16 cellular contexts compared by ENCODE assay signal in genomic region chr7:4203786-4204185, GRCh38.
"Had no signal": no experiment of that assay in that cellular context is flagged by ENCODE, and none has a peak within 500 bp of the region (broad histone marks: within the 10 kb centered on the region; RNA-seq: fewer than 3 reads in every experiment).

No MANE protein-coding gene starts in this region.

- H3K27me3 Mint-ChIP-seq: activated CD4-positive, alpha-beta T cell treated with anti-CD3 and anti-CD28 coated beads, Interleukin-2, amount 10 ng/mL, durations not matched to agents 7 days and 5 days had no signal

- H3K9me3 Mint-ChIP-seq: activated CD4-positive, alpha-beta T cell treated with anti-CD3 and anti-CD28 coated beads, Interleukin-2, amount 10 ng/mL, durations not matched to agents 7 days and 5 days had no signal

- H3K4me1 ChIP-seq: foreskin keratinocyte, left lung, right atrium auricular region had no signal

- H3K4me3 ChIP-seq: left lung, right atrium auricular region, tibial nerve had no signal

- H3K9me3 ChIP-seq: right atrium auricular region had no signal

- H3K27ac Mint-ChIP-seq: activated CD4-positive, alpha-beta T cell treated with anti-CD3 and anti-CD28 coated beads, Interleukin-2, amount 10 ng/mL, durations not matched to agents 7 days and 5 days; activated CD8-positive, alpha-beta T cell treated with anti-CD3 and anti-CD28 coated beads, Interleukin-2, amount 10 ng/mL, durations not matched to agents 7 days and 5 days had no signal

- H3K4me3 Mint-ChIP-seq: activated CD4-positive, alpha-beta T cell treated with anti-CD3 and anti-CD28 coated beads, Interleukin-2, amount 10 ng/mL, durations not matched to agents 7 days and 5 days; activated CD8-positive, alpha-beta T cell treated with anti-CD3 and anti-CD28 coated beads, Interleukin-2, amount 10 ng/mL, durations not matched to agents 7 days and 5 days; brain had no signal

- ATAC-seq: activated CD8-positive, alpha-beta T cell treated with anti-CD3 and anti-CD28 coated beads, Interleukin-2, amount 10 ng/mL, durations not matched to agents 7 days and 5 days; foreskin keratinocyte had no signal

- DNase-seq: activated CD4-positive, alpha-beta T cell treated with anti-CD3 and anti-CD28 coated beads, Interleukin-2, amount 10 ng/mL, durations not matched to agents 7 days and 5 days; activated CD4-positive, CD25-positive, alpha-beta regulatory T cell; activated CD8-positive, alpha-beta memory T cell treated with anti-CD3 and anti-CD28 coated beads, Interleukin-2, amount 50 U/mL, for 4 hours; activated CD8-positive, alpha-beta T cell treated with anti-CD3 and anti-CD28 coated beads, Interleukin-2, amount 10 ng/mL, durations not matched to agents 7 days and 5 days; anterior cingulate cortex; caudate nucleus; dorsolateral prefrontal cortex; foreskin keratinocyte; hypothalamus; mammary epithelial cell; stimulated activated CD4-positive, alpha-beta T cell treated with anti-CD3 and anti-CD28 coated beads, Interleukin-2, amount 100 ng/mL, for 24 hours; stimulated activated naive CD4-positive, alpha-beta T cell treated with Interleukin-2 at 50 U/mL for 16 hours had no signal

- H3K27ac ChIP-seq: dorsolateral prefrontal cortex, foreskin keratinocyte, left lung, right atrium auricular region, tibial nerve had no signal

- H3K36me3 ChIP-seq: left lung, right atrium auricular region had no signal
